Comparison of ENCODE assay signal across 1 cellular context in the genomic region with DNA sequence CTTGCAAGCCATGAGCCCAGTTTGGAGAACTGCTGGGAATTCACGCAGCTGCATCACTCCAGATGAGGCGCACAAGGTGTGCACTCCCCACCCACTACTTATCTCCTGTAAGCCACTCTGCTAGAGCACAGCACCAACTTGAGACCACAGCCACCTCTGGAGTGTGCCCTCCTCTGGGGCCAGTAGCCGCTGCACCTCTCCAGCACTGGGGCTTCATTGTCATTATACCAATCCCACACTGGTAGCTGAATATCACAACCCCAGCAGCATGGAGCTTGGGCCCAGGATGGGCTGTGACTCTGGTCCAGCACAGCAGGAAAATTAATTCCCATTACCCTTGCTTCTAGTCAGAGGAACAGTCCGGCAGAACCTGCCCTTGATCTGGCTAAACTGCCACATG.
TF ChIP-seq lines count a peak whose summit lies in the region.

No MANE protein-coding gene starts in this region.

TF ChIP-seq in H1, 55 proteins besides CTCF, POLR2A, EP300 and RAD21:
- no peak for TF ChIP-seq RFX5 (IDR thresholded peaks at IDR 0.05; ENCODE audit: borderline replicate concordance, low read depth, low read length)
- TF ChIP-seq PHF8 (conservative IDR thresholded peaks at IDR 0.05; ENCODE audit: low read depth, low read length) = no peak
- TF ChIP-seq HDAC6 (IDR thresholded peaks at IDR 0.05; ENCODE audit: low read depth, low read length) = no peak
- no peak for TF ChIP-seq KDM5A (IDR thresholded peaks at IDR 0.05; ENCODE audit: low read length)
- TF ChIP-seq, protein P1, sequence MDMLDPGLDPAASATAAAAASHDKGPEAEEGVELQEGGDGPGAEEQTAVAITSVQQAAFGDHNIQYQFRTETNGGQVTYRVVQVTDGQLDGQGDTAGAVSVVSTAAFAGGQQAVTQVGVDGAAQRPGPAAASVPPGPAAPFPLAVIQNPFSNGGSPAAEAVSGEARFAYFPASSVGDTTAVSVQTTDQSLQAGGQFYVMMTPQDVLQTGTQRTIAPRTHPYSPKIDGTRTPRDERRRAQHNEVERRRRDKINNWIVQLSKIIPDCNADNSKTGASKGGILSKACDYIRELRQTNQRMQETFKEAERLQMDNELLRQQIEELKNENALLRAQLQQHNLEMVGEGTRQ (IDR thresholded peaks at IDR 0.05; ENCODE audit: low read length) = no peak
- TF ChIP-seq SP4 (IDR thresholded peaks at IDR 0.05; ENCODE audit: low read length) = no peak
- TF ChIP-seq CHD1 (IDR thresholded peaks at IDR 0.05; ENCODE audit: low read depth, low read length) = no peak
- no peak for TF ChIP-seq RNF2 (IDR thresholded peaks at IDR 0.05; ENCODE audit: borderline replicate concordance, low read depth, low read length, missing control alignments, poor library complexity, severe bottlenecking)
